In genomic region chr9:72579190-72579589, GRCh38 we compare ENCODE assay signal across 10 cellular contexts. TPM values are rescaled to one million over a fixed set of nuclear protein-coding genes. Genes with fewer than 3 reads are reported as not detected.
A peak's percentile ranks its signal among the peaks of the same experiment; 100 is the strongest.
DNase-seq lines count a peak whose midpoint lies in the region; ATAC-seq and TF ChIP-seq lines count a peak whose summit lies in the region.
"Had no signal": no experiment of that assay in that cellular context is flagged by ENCODE, and none has a peak within 500 bp of the region (broad histone marks: within the 10 kb centered on the region; RNA-seq: fewer than 3 reads in every experiment).

No MANE protein-coding gene starts in this region.

- TF ChIP-seq CTCF in coronary artery (IDR thresholded peaks at IDR 0.05) = no peak
- no peak for TF ChIP-seq CTCF in mesothelial cell of epicardium (IDR thresholded peaks at IDR 0.05; ENCODE audit: unreplicated experiment)

- peak; percentile 72 for DNase-seq in Right ventricle myocardium inferior (ENCODE audit: missing footprints)
- no peak for DNase-seq in cardiac septum (ENCODE audit: low spot score)
- peak; percentile 74 for DNase-seq in coronary artery (ENCODE audit: low spot score)
- no peak for DNase-seq in mesothelial cell of epicardium (ENCODE audit: low spot score in 2 of 2, unreplicated experiment in 2 of 2)
- DNase-seq in NCI-H82 treated with DMSO at 0.1 percent for 48 hours (lab: John Stamatoyannopoulos, UW; ENCODE audit: unreplicated experiment) = no peak
- no peak for DNase-seq in NCI-H146 treated with DMSO at 0.1 percent for 48 hours (lab: John Stamatoyannopoulos, UW; ENCODE audit: unreplicated experiment)
- DNase-seq in NCI-H1105 (lab: John Stamatoyannopoulos, UW) = no peak
- DNase-seq: NCI-H1092 treated with DMSO at 0.1 percent for 48 hours had no signal

- no peaks in the 10 kb centered on the region for H3K27me3 Mint-ChIP-seq in mesothelial cell of epicardium (ENCODE audit: low read depth)

- H3K4me3 Mint-ChIP-seq in mesothelial cell of epicardium = no peak overlapping the region

- intact Hi-C loops in Right ventricle myocardium inferior (cut with DNase I) = loop anchor here (5.0 kb wide), 1 partner anchor 52 kb away; no protein-coding TSS in a partner anchor
- intact Hi-C loops in cardiac septum (cut with DNase I) = loop anchor here (5.0 kb wide), 2 partner anchors 52 to 212 kb away; partner anchors contain the start of gene ZFAND5

- peak overlapping the region; percentile 47 for H3K4me3 ChIP-seq in coronary artery

- peaks cover 42% of the 10 kb centered on the region for H3K4me1 Mint-ChIP-seq in mesothelial cell of epicardium

- H3K9me3 Mint-ChIP-seq in mesothelial cell of epicardium = no peaks in the 10 kb centered on the region

- H3K36me3 Mint-ChIP-seq in mesothelial cell of epicardium = no peaks in the 10 kb centered on the region

- ATAC-seq in Right ventricle myocardium inferior = peak; percentile 46
- no peak for ATAC-seq in GM21381 (IDR thresholded peaks at IDR 0.05; ENCODE audit: unreplicated experiment)

- H3K27ac Mint-ChIP-seq in mesothelial cell of epicardium = peak overlapping the region; percentile 67

- H3K27ac ChIP-seq in coronary artery = peak overlapping the region in 1 of 2 donors; percentile 64

RNA-seq across cellular contexts. Expression of gene TMC1, which starts 57.8 kb away (rescaled TPM):
- total RNA-seq in Right ventricle myocardium inferior = not detected
- total RNA-seq in cardiac septum = 0.27 TPM
- 0.22 to 0.29 TPM in 2 of 3 replicates, not detected in the other for total RNA-seq in mesothelial cell of epicardium
- total RNA-seq: liver had no signal

Comparison
In these comparisons a context has a peak if more than half of its experiments do, and no peak if none do; other contexts are left out.
1. DNase-seq: peak in Right ventricle myocardium inferior (single experiment) and coronary artery (single experiment); none in cardiac septum (single experiment), mesothelial cell of epicardium (0 of 2), NCI-H82 treated with DMSO at 0.1 percent for 48 hours (single experiment), NCI-H146 treated with DMSO at 0.1 percent for 48 hours (single experiment) and NCI-H1105 (single experiment).